Comparison of ENCODE assay signal across 9 cellular contexts in genomic region chr1:9068971-9069323, GRCh38. TPM values are rescaled to one million over a fixed set of nuclear protein-coding genes. Genes with fewer than 3 reads are reported as not detected.
DNase-seq lines count a peak whose midpoint lies in the region; TF ChIP-seq lines count a peak whose summit lies in the region.
"Had no signal": no experiment of that assay in that cellular context is flagged by ENCODE, and none has a peak within 500 bp of the region (broad histone marks: within the 10 kb centered on the region; RNA-seq: fewer than 3 reads in every experiment).

No MANE protein-coding gene starts in this region.

- BruUV-seq in PC-9 (replicated peaks; lab: Mats Ljungman, UMichigan) = no TSS peak

- TF ChIP-seq CTCF in MM.1S (IDR thresholded peaks at IDR 0.05; ENCODE audit: low read length) (no peak), osteoblast (IDR thresholded peaks at IDR 0.05; ENCODE audit: extremely low read depth, low read depth, low read length) (no peak), PC-9 (conservative IDR thresholded peaks at IDR 0.05) (no peak)

- no peak overlapping the region for H3K9ac ChIP-seq in MM.1S (ENCODE audit: low read length)

- H3K36me3 ChIP-seq in MM.1S (replicated peaks; ENCODE audit: insufficient read depth, low read length) (no peaks in the 10 kb centered on the region), osteoblast (ENCODE audit: insufficient read depth, low read length) (no peaks in the 10 kb centered on the region), PC-9 (ENCODE audit: low read depth) (no peaks in the 10 kb centered on the region)

- H3K27me3 ChIP-seq in MM.1S (replicated peaks; ENCODE audit: insufficient read depth, low read length) (peaks cover 20% of the 10 kb centered on the region; the same call in 1 of the 2 replicates), osteoblast (ENCODE audit: insufficient read depth, low read length) (no peaks in the 10 kb centered on the region), PC-9 (ENCODE audit: insufficient read depth, low read depth) (no peaks in the 10 kb centered on the region)

- H2AFZ ChIP-seq in MM.1S (ENCODE audit: low read length) = 0 out of 2 replicates have a peak overlapping the region, but pooled peaks have one; percentile 1
- H2AFZ ChIP-seq in osteoblast (ENCODE audit: low read length) = peak overlapping the region; percentile 30
- no peak overlapping the region for H2AFZ ChIP-seq in PC-9

- H4K20me1 ChIP-seq in MM.1S (ENCODE audit: insufficient read depth, low read length) (no peaks in the 10 kb centered on the region), osteoblast (ENCODE audit: insufficient read depth, low read length) (no peaks in the 10 kb centered on the region), PC-9 (ENCODE audit: insufficient read depth) (no peaks in the 10 kb centered on the region)

- POLR2A ChIA-PET in PC-9 (lab: Charles Lee; ENCODE audit: unreplicated experiment) = no interaction called here

- H3K4me1 ChIP-seq in MM.1S (ENCODE audit: low read length) (peaks cover 13% of the 10 kb centered on the region), osteoblast (ENCODE audit: insufficient read depth, low read length) (peaks cover 41% of the 10 kb centered on the region), PC-9 (replicated peaks; ENCODE audit: insufficient read depth) (no peaks in the 10 kb centered on the region)

- no peaks in the 10 kb centered on the region for H3K79me2 ChIP-seq in MM.1S (ENCODE audit: low read length)
- H3K79me2 ChIP-seq in osteoblast (ENCODE audit: insufficient read depth, low read length) = no peaks in the 10 kb centered on the region
- no peaks in the 10 kb centered on the region for H3K79me2 ChIP-seq in PC-9 (ENCODE audit: low read depth)

- H3K4me2 ChIP-seq in MM.1S (ENCODE audit: low read depth, low read length) (peak overlapping the region; percentile 33), osteoblast (ENCODE audit: insufficient read depth, low read length) (peak overlapping the region; percentile 12), PC-9 (no peak overlapping the region)

- H3K4me3 ChIP-seq in GM08714 (ENCODE audit: low read length) (peak overlapping the region; percentile 69; the same call in 1 of the 2 replicates), MM.1S (ENCODE audit: low read length) (no peak overlapping the region; the same call in 1 of the 2 replicates), osteoblast (ENCODE audit: insufficient read depth, low read length) (no peak overlapping the region), PC-9 (no peak overlapping the region)

- no peaks in the 10 kb centered on the region for H3K9me3 ChIP-seq in MM.1S (replicated peaks; ENCODE audit: insufficient read depth, low read length)
- no peaks in the 10 kb centered on the region for H3K9me3 ChIP-seq in osteoblast (ENCODE audit: low read depth, low read length)
- no peaks in the 10 kb centered on the region for H3K9me3 ChIP-seq in PC-9 (ENCODE audit: insufficient read depth, low read depth)

- no peaks in the 10 kb centered on the region for H3F3A ChIP-seq in MM.1S (ENCODE audit: insufficient read depth, low read length)
- no peaks in the 10 kb centered on the region for H3F3A ChIP-seq in PC-9 (ENCODE audit: insufficient read depth, low read depth)

- H3K27ac ChIP-seq in MM.1S (ENCODE audit: low read length) (peak overlapping the region; percentile 6), osteoblast (ENCODE audit: low read depth, low read length) (peak overlapping the region; percentile 2), PC-9 (no peak overlapping the region)

- no peaks in the 10 kb centered on the region for H3K9me2 ChIP-seq in MM.1S (replicated peaks; ENCODE audit: insufficient read depth, low read length)
- H3K9me2 ChIP-seq in PC-9 (ENCODE audit: insufficient read depth) = no peaks in the 10 kb centered on the region

- no peak for DNase-seq in MM.1S
- DNase-seq in epidermal melanocyte (ENCODE audit: insufficient read length, low spot score) = peak; percentile 54
- DNase-seq in osteoblast (ENCODE audit: insufficient read length, low spot score, missing footprints) = peak; percentile 84
- DNase-seq in NCI-H146 (lab: John Stamatoyannopoulos, UW) = no peak
- no peak for DNase-seq in AG20443 (ENCODE audit: low spot score)
- no peak for DNase-seq in germinal center (ENCODE audit: low spot score)
- DNase-seq in PC-9 = no peak
- DNase-seq: activated CD4-positive, alpha-beta T cell treated with anti-CD3 and anti-CD28 coated beads, Interleukin-2, amount 10 ng/mL, durations not matched to agents 24 days and 14 days had no signal

- CTCF ChIA-PET in PC-9 (lab: Charles Lee) = no interaction called here

- intact Hi-C loops in PC-9 (cut with micrococcal nuclease; ENCODE audit: unreplicated experiment) = no loop called here

RNA-seq across cellular contexts. Expression of gene SLC2A5, which starts 0.5 kb away (rescaled TPM):
- total RNA-seq in osteoblast (11.2 and 22.4 TPM in 2 replicates), PC-9 (2021) (not detected in 2 replicates)
- total RNA-seq: activated CD4-positive, alpha-beta T cell treated with anti-CD3 and anti-CD28 coated beads, Interleukin-2, amount 10 ng/mL, durations not matched to agents 24 days and 14 days had no signal

RNA-seq across cellular contexts. Expression of gene SLC2A7, which starts 42.7 kb away (rescaled TPM):
- not detected in 2 replicates for total RNA-seq in osteoblast
- total RNA-seq in PC-9 (2021) = not detected in 2 replicates
- total RNA-seq: activated CD4-positive, alpha-beta T cell treated with anti-CD3 and anti-CD28 coated beads, Interleukin-2, amount 10 ng/mL, durations not matched to agents 24 days and 14 days had no signal

RNA-seq across cellular contexts. Expression of gene GPR157, which starts 60.0 kb away (rescaled TPM):
- total RNA-seq in osteoblast = 3.2 and 5.4 TPM in 2 replicates
- 9.0 and 10.6 TPM in 2 replicates for total RNA-seq in PC-9 (2021)

Comparison
In these comparisons a context has a peak if more than half of its experiments do, and no peak if none do; other contexts are left out.
1. DNase-seq: peak in epidermal melanocyte (single experiment) and osteoblast (single experiment); none in MM.1S (single experiment), NCI-H146 (single experiment), AG20443 (single experiment), germinal center (single experiment) and PC-9 (0 of 2).
2. RNA of gene SLC2A5, which starts 0.5 kb away (total RNA-seq): 11.2 to 22.4 TPM in osteoblast; not detected in PC-9; every median in the first group is over 10 times any median in the second.